ENCODE assay signal across 13 cellular contexts in genomic region chr13:51942189-51942588, GRCh38.
A peak's percentile ranks its signal among the peaks of the same experiment; 100 is the strongest.
DNase-seq lines count a peak whose midpoint lies in the region; ATAC-seq and TF ChIP-seq lines count a peak whose summit lies in the region.
"Had no signal": no experiment of that assay in that cellular context is flagged by ENCODE, and none has a peak within 500 bp of the region (broad histone marks: within the 10 kb centered on the region; RNA-seq: fewer than 3 reads in every experiment).

No MANE protein-coding gene starts in this region.

- H3K36me3 Mint-ChIP-seq in activated CD8-positive, alpha-beta memory T cell treated with anti-CD3 and anti-CD28 coated beads, Interleukin-2, amount 10 ng/mL, durations not matched to agents 7 days and 5 days: no peaks in the 10 kb centered on the region
- no peaks in the 10 kb centered on the region for H3K36me3 Mint-ChIP-seq in activated CD4-positive, alpha-beta T cell treated with anti-CD3 and anti-CD28 coated beads, Interleukin-2, amount 10 ng/mL, durations not matched to agents 24 days and 14 days (ENCODE audit: low read depth)

- no peaks in the 10 kb centered on the region for H3K9me3 Mint-ChIP-seq in activated CD8-positive, alpha-beta memory T cell treated with anti-CD3 and anti-CD28 coated beads, Interleukin-2, amount 10 ng/mL, durations not matched to agents 7 days and 5 days (ENCODE audit: low read depth)
- no peaks in the 10 kb centered on the region for H3K9me3 Mint-ChIP-seq in activated CD4-positive, alpha-beta T cell treated with anti-CD3 and anti-CD28 coated beads, Interleukin-2, amount 10 ng/mL, durations not matched to agents 24 days and 14 days
- H3K9me3 Mint-ChIP-seq: H9 had no signal

- CTCF ChIA-PET in activated CD8-positive, alpha-beta memory T cell treated with anti-CD3 and anti-CD28 coated beads, Interleukin-2, amount 10 ng/mL, durations not matched to agents 7 days and 5 days (lab: Charles Lee): interaction anchor here (1.0 kb wide), 1 partner anchor 19 kb away, joined by 3 read pairs; no protein-coding TSS in a partner anchor

- DNase-seq in activated CD8-positive, alpha-beta memory T cell treated with anti-CD3 and anti-CD28 coated beads, Interleukin-2, amount 10 ng/mL, durations not matched to agents 7 days and 5 days: no peak
- DNase-seq in activated CD8-positive, alpha-beta memory T cell treated with anti-CD3 and anti-CD28 coated beads, Interleukin-2, amount 50 U/mL, for 48 hours: no peak
- DNase-seq in LoVo (ENCODE audit: low spot score) (peak; percentile 67), lower lobe of right lung (no peak), medulla oblongata (ENCODE audit: extremely low spot score) (no peak)
- peak; percentile 76 for DNase-seq in activated CD4-positive, alpha-beta T cell treated with anti-CD3 and anti-CD28 coated beads, Interleukin-2, amount 10 ng/mL, durations not matched to agents 24 days and 14 days
- DNase-seq: GF-D8, H9, NCI-H446 treated with DMSO at 0.1 percent for 48 hours, SK-N-SH had no signal

- no peak for TF ChIP-seq CTCF in lower lobe of right lung (IDR thresholded peaks at IDR 0.05)

- no peak overlapping the region for H3K27ac Mint-ChIP-seq in activated CD8-positive, alpha-beta memory T cell treated with anti-CD3 and anti-CD28 coated beads, Interleukin-2, amount 10 ng/mL, durations not matched to agents 7 days and 5 days
- no peak overlapping the region for H3K27ac Mint-ChIP-seq in activated CD4-positive, alpha-beta T cell treated with anti-CD3 and anti-CD28 coated beads, Interleukin-2, amount 10 ng/mL, durations not matched to agents 24 days and 14 days
- H3K27ac Mint-ChIP-seq: H9 had no signal

- H3K4me3 Mint-ChIP-seq in activated CD8-positive, alpha-beta memory T cell treated with anti-CD3 and anti-CD28 coated beads, Interleukin-2, amount 10 ng/mL, durations not matched to agents 7 days and 5 days: no peak overlapping the region
- peak overlapping the region; percentile 52 for H3K4me3 Mint-ChIP-seq in activated CD4-positive, alpha-beta T cell treated with anti-CD3 and anti-CD28 coated beads, Interleukin-2, amount 10 ng/mL, durations not matched to agents 24 days and 14 days
- H3K4me3 Mint-ChIP-seq: H9 had no signal

- peaks cover 39% of the 10 kb centered on the region for H3K27me3 Mint-ChIP-seq in activated CD8-positive, alpha-beta memory T cell treated with anti-CD3 and anti-CD28 coated beads, Interleukin-2, amount 10 ng/mL, durations not matched to agents 7 days and 5 days
- peaks cover 14% of the 10 kb centered on the region for H3K27me3 Mint-ChIP-seq in activated CD4-positive, alpha-beta T cell treated with anti-CD3 and anti-CD28 coated beads, Interleukin-2, amount 10 ng/mL, durations not matched to agents 24 days and 14 days

- peaks cover 3% of the 10 kb centered on the region for H3K36me3 ChIP-seq in lower lobe of right lung

- no peaks in the 10 kb centered on the region for H3K4me1 ChIP-seq in lower lobe of right lung

- no peak overlapping the region for H3K27ac ChIP-seq in lower lobe of right lung

- H3K4me1 Mint-ChIP-seq in activated CD8-positive, alpha-beta memory T cell treated with anti-CD3 and anti-CD28 coated beads, Interleukin-2, amount 10 ng/mL, durations not matched to agents 7 days and 5 days: peaks cover 14% of the 10 kb centered on the region
- peaks cover 10% of the 10 kb centered on the region for H3K4me1 Mint-ChIP-seq in activated CD4-positive, alpha-beta T cell treated with anti-CD3 and anti-CD28 coated beads, Interleukin-2, amount 10 ng/mL, durations not matched to agents 24 days and 14 days
- H3K4me1 Mint-ChIP-seq: H9 had no signal

- H3K9me3 ChIP-seq in lower lobe of right lung: no peaks in the 10 kb centered on the region
- H3K9me3 ChIP-seq: SK-N-SH had no signal

- peak; percentile 55 for ATAC-seq in activated CD8-positive, alpha-beta memory T cell treated with anti-CD3 and anti-CD28 coated beads, Interleukin-2, amount 10 ng/mL, durations not matched to agents 7 days and 5 days
- ATAC-seq in lower lobe of right lung: peak; percentile 19
- no peak for ATAC-seq in GM21619 (IDR thresholded peaks at IDR 0.05; ENCODE audit: unreplicated experiment)
- ATAC-seq in HG02970 (IDR thresholded peaks at IDR 0.05; ENCODE audit: low FRiP score, unreplicated experiment): no peak
- ATAC-seq: K562 had no signal

- no peak overlapping the region for H3K4me3 ChIP-seq in lower lobe of right lung
- H3K4me3 ChIP-seq: K562 had no signal

- intact Hi-C loops in activated CD4-positive, alpha-beta T cell treated with anti-CD3 and anti-CD28 coated beads, Interleukin-2, amount 10 ng/mL, durations not matched to agents 24 days and 14 days (cut with micrococcal nuclease): no loop called here
- intact Hi-C loops in lower lobe of right lung (cut with DNase I): no loop called here

- H3K27me3 ChIP-seq in lower lobe of right lung (ENCODE audit: low read depth): no peaks in the 10 kb centered on the region

Comparison
In these comparisons a context has a peak if more than half of its experiments do, and no peak if none do; other contexts are left out.
1. ATAC-seq: peak in activated CD8-positive, alpha-beta memory T cell treated with anti-CD3 and anti-CD28 coated beads, Interleukin-2, amount 10 ng/mL, durations not matched to agents 7 days and 5 days (single experiment) and lower lobe of right lung (2 of 2); none in GM21619 (single experiment) and HG02970 (single experiment).
2. DNase-seq: peak in LoVo (single experiment) and activated CD4-positive, alpha-beta T cell treated with anti-CD3 and anti-CD28 coated beads, Interleukin-2, amount 10 ng/mL, durations not matched to agents 24 days and 14 days (single experiment); none in activated CD8-positive, alpha-beta memory T cell treated with anti-CD3 and anti-CD28 coated beads, Interleukin-2, amount 10 ng/mL, durations not matched to agents 7 days and 5 days (single experiment), activated CD8-positive, alpha-beta memory T cell treated with anti-CD3 and anti-CD28 coated beads, Interleukin-2, amount 50 U/mL, for 48 hours (single experiment), lower lobe of right lung (single experiment) and medulla oblongata (single experiment).